ENCODE assay signal across 17 cellular contexts in the genomic region with DNA sequence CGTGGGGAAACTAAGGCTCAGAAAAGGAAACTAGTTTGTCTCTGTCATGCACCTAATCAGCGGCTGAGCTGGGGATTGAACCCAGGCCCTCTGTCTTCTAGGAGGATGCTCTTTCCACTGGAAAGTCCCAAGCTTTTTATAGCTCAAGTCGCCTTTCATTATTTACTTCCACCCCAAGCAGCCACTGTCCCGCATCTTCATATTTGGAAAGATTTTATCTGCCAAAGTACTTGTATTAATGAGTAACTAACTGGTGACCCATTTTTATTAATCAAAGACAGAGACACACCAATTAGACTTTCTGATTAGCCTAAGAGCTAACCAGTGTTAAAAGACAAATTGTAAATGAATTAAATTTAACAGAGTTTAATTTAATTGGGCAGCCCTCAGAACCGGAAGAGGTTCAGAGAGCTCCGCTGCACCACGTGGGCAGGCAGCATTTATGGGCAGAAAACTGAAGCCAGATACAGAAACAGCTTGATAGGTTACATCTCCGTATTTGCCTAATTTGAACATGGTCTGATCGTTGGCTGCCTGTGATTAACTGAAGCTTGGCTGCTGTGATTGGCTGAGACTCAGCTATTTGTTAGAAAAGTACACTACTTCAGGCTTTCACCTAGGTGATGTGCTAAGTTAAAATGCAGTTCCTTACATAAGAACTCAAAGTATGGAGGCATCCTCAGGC.
DNase-seq lines count a peak whose midpoint lies in the region; ATAC-seq, FAIRE-seq and TF ChIP-seq lines count a peak whose summit lies in the region.
"Had no signal": no experiment of that assay in that cellular context is flagged by ENCODE, and none has a peak within 500 bp of the region (broad histone marks: within the 10 kb centered on the region; RNA-seq: fewer than 3 reads in every experiment).

No MANE protein-coding gene starts in this region.

- CTCF ChIA-PET in SK-N-SH (lab: Yijun Ruan, JAX) = interaction anchor here (0.6 to 2.7 kb wide), 8 partner anchors 11 to 126 kb away, joined by 3 to 11 read pairs (median 5); partner anchors contain the start of genes BBIP1 and PDCD4
- CTCF ChIA-PET in HepG2 (lab: Yijun Ruan, JAX; ENCODE audit: low intra/inter-chr PET ratio, low total read pairs) = no interaction called here

- H3F3A ChIP-seq in SK-N-SH (replicated peaks; ENCODE audit: insufficient read depth) = no peaks in the 10 kb centered on the region

- POLR2A ChIA-PET in SK-N-SH (lab: Yijun Ruan, JAX) = interaction anchor here (0.5 to 1.2 kb wide), 3 partner anchors 13 to 78 kb away, joined by 3 to 4 read pairs (median 4); partner anchors contain the start of gene PDCD4
- POLR2A ChIA-PET in HepG2 (lab: Yijun Ruan, JAX) = interaction anchor here (1.3 kb wide), 1 partner anchor 125 kb away, joined by 5 read pairs; the partner anchor contains the start of gene BBIP1

- H3K4me1 ChIP-seq in SK-N-SH (ENCODE audit: control insufficient read depth in 1 of 2, insufficient read depth in 2 of 2, low read depth in 1 of 2, low read length in 1 of 2) (peaks cover 7 to 81% of the 10 kb centered on the region in 2 experiments; a peak in 2 of 4 replicates), HepG2 (ENCODE audit: insufficient read depth, low read length) (0 out of 2 replicates have a peak, but pooled peaks cover 5% of the 10 kb centered on the region), thyroid gland (peaks cover 20 to 40% of the 10 kb centered on the region in 2 donors), tibial artery (peaks cover 0 to 9% (median 0%) of the 10 kb centered on the region in 4 donors)
- H3K4me1 ChIP-seq: foreskin keratinocyte had no signal

- no peak for FAIRE-seq in HepG2 (lab: Jason Lieb, UNC)
- FAIRE-seq: A204.1 had no signal

- H3K4me3 ChIP-seq in SK-N-SH (ENCODE audit: low read depth in 2 of 2, low read length in 1 of 2) (no peak overlapping the region), epithelial cell of proximal tubule (ENCODE audit: low read depth, low read length) (peak overlapping the region; percentile 8), HepG2 (replicated peaks in 1 of 3; ENCODE audit: insufficient read depth in 1 of 3, low read depth in 2 of 3, low read length in 3 of 3) (no peak overlapping the region), thyroid gland (replicated peaks in 1 of 3) (no peak overlapping the region), tibial artery (no peak overlapping the region)
- H3K4me3 ChIP-seq: vagina had no signal

- H3K9ac ChIP-seq in SK-N-SH (no peak overlapping the region), HepG2 (ENCODE audit: insufficient read depth, low read depth, low read length) (no peak overlapping the region)

- H3K79me2 ChIP-seq in SK-N-SH (ENCODE audit: insufficient read depth) (no peaks in the 10 kb centered on the region), HepG2 (ENCODE audit: insufficient read depth, low read length) (no peaks in the 10 kb centered on the region)

- H4K20me1 ChIP-seq in SK-N-SH (ENCODE audit: insufficient read depth) (no peaks in the 10 kb centered on the region), HepG2 (ENCODE audit: insufficient read depth, low read length) (no peaks in the 10 kb centered on the region)

- TF ChIP-seq POLR2A in HepG2 (IDR thresholded peaks at IDR 0.05; ENCODE audit: insufficient read depth in 1 of 2, low read depth in 2 of 2, low read length in 2 of 2) (no peak), thyroid gland (IDR thresholded peaks at IDR 0.05) (peak in 1 of 2 donors; percentile 67)

- peaks cover 0 to 2% of the 10 kb centered on the region in 2 experiments for H3K36me3 ChIP-seq in SK-N-SH (replicated peaks in 1 of 2; ENCODE audit: control insufficient read depth in 1 of 2, insufficient read depth in 2 of 2, low read length in 1 of 2)
- no peaks in the 10 kb centered on the region for H3K36me3 ChIP-seq in HepG2 (replicated peaks in 1 of 2; ENCODE audit: control insufficient read depth in 1 of 2, insufficient read depth in 2 of 2, low read length in 2 of 2)
- no peaks in the 10 kb centered on the region for H3K36me3 ChIP-seq in thyroid gland
- H3K36me3 ChIP-seq in tibial artery = no peaks in the 10 kb centered on the region
- H3K36me3 ChIP-seq: vagina had no signal

- H3K9me3 ChIP-seq in SK-N-SH (no peaks in the 10 kb centered on the region), HepG2 (ENCODE audit: low read length) (no peaks in the 10 kb centered on the region), thyroid gland (no peaks in the 10 kb centered on the region), tibial artery (no peaks in the 10 kb centered on the region)
- H3K9me3 ChIP-seq: vagina had no signal

- no peaks in the 10 kb centered on the region for H3K27me3 ChIP-seq in SK-N-SH (ENCODE audit: insufficient read depth)
- H3K27me3 ChIP-seq in HepG2 (ENCODE audit: control insufficient read depth in 1 of 2, insufficient read depth in 2 of 2, low read length in 2 of 2) = no peaks in the 10 kb centered on the region; a peak in 2 of 5 replicates
- H3K27me3 ChIP-seq in thyroid gland = no peaks in the 10 kb centered on the region
- no peaks in the 10 kb centered on the region for H3K27me3 ChIP-seq in tibial artery
- H3K27me3 ChIP-seq: vagina had no signal

- intact Hi-C loops in HepG2 (cut with micrococcal nuclease; ENCODE audit: unreplicated experiment) = no loop called here
- intact Hi-C loops in thyroid gland (cut with DNase I) = no loop called here
- intact Hi-C loops in tibial artery (cut with DNase I; ENCODE audit: low total_unique reads) = no loop called here

- TF ChIP-seq EP300 in SK-N-SH (IDR thresholded peaks at IDR 0.05; ENCODE audit: borderline replicate concordance in 1 of 2, low read depth in 1 of 2, low read length in 1 of 2) = peak in 1 of 2 experiments; percentile 6; a peak in 1 of 4 replicates
- TF ChIP-seq EP300 in HepG2 (IDR thresholded peaks at IDR 0.05; ENCODE audit: low read depth in 2 of 2, low read length in 2 of 2) = no peak
- no peak for TF ChIP-seq EP300 in HepG2 (CRISPR knock-in tag; IDR thresholded peaks at IDR 0.05; ENCODE audit: borderline replicate concordance)

- H2AFZ ChIP-seq in SK-N-SH (ENCODE audit: low read depth) (no peak overlapping the region), HepG2 (ENCODE audit: low read length) (no peak overlapping the region)

- WGBS in SK-N-SH (ENCODE audit: low lambda C conversion rate) = 58% methylated on average over 9 of the region's 9 CpGs
- WGBS in HepG2 (ENCODE audit: low lambda C conversion rate) = 28% methylated on average over 9 of the region's 9 CpGs
- WGBS in thyroid gland, 2 donors = 57 to 68% methylated on average over 9 of the region's 9 CpGs

- TF ChIP-seq CTCF in SK-N-SH (IDR thresholded peaks at IDR 0.05) (no peak), epithelial cell of proximal tubule (conservative IDR thresholded peaks at IDR 0.05; ENCODE audit: low read depth, low read length) (no peak), HepG2 (CRISPR knock-in tag; IDR thresholded peaks at IDR 0.05) (no peak), thyroid gland (IDR thresholded peaks at IDR 0.05) (no peak), tibial artery (IDR thresholded peaks at IDR 0.05) (no peak)

- BruUV-seq in HepG2 (replicated peaks; lab: Mats Ljungman, UMichigan) = no TSS peak

- in situ Hi-C loops in HepG2 (cut with HindIII; ENCODE audit: extremely low pct_ligation_motif_present, low pct_unique_long_range_greater_than_20kb) = no loop called here

- H3K9me2 ChIP-seq in SK-N-SH = no peaks in the 10 kb centered on the region

- no peak for ATAC-seq in SK-N-SH treated with all-trans-retinoic acid at 6 μM for 48 hours
- ATAC-seq in HepG2 = no peak
- no peak for ATAC-seq in HG02870 (IDR thresholded peaks at IDR 0.05; ENCODE audit: unreplicated experiment)
- ATAC-seq: activated CD8-positive, alpha-beta memory T cell treated with anti-CD3 and anti-CD28 coated beads, Interleukin-2, amount 10 ng/mL, durations not matched to agents 7 days and 5 days; foreskin keratinocyte; sciatic nerve; stimulated activated memory B cell treated with anti-CD40 and anti-IgM and Interleukin-4, amounts not matched to agents 10 μg/mL and 1 μg/mL and 100 μg/mL, for 72 hours had no signal

- DNase-seq in SK-N-SH (no peak), epithelial cell of proximal tubule (ENCODE audit: low read depth) (no peak), HepG2 (ENCODE audit: low spot score) (no peak), thyroid gland (peak; percentile 48 to 50), tibial artery (no peak)
- no peak for DNase-seq in activated effector memory CD4-positive, alpha-beta T cell treated with Interleukin-2 at 50 U/mL for 16 hours
- DNase-seq: activated CD8-positive, alpha-beta memory T cell treated with anti-CD3 and anti-CD28 coated beads, Interleukin-2, amount 10 ng/mL, durations not matched to agents 7 days and 5 days; activated naive CD4-positive, alpha-beta T cell treated with anti-CD3 and anti-CD28 coated beads for 36 hours; CD4-positive, alpha-beta memory T cell; effector memory CD4-positive, alpha-beta T cell; foreskin keratinocyte had no signal

- TF ChIP-seq RAD21 in SK-N-SH (IDR thresholded peaks at IDR 0.05; ENCODE audit: low read length) = no peak
- TF ChIP-seq RAD21 in HepG2 (CRISPR knock-in tag; IDR thresholded peaks at IDR 0.05) = no peak

- peak overlapping the region in 1 of 2 experiments; percentile 99; a peak in 2 of 4 replicates for H3K27ac ChIP-seq in SK-N-SH (ENCODE audit: low read depth in 2 of 2, low read length in 1 of 2)
- H3K27ac ChIP-seq in HepG2 (ENCODE audit: extremely low read length, insufficient read depth, low read length) = no peak overlapping the region
- peak overlapping the region; percentile 84 to 88 (median 86) for H3K27ac ChIP-seq in thyroid gland
- H3K27ac ChIP-seq in tibial artery = no peak overlapping the region
- H3K27ac ChIP-seq: foreskin keratinocyte, vagina had no signal

- H3K4me2 ChIP-seq in SK-N-SH (no peak overlapping the region), HepG2 (ENCODE audit: low read depth, low read length) (peak overlapping the region; percentile 6; the same call in 1 of the 2 replicates)

TF ChIP-seq in SK-N-SH treated with all-trans-retinoic acid at 6 μM for 48 hours, 23 proteins besides CTCF, POLR2A, EP300 and RAD21 (continues in another document):
- no peak for TF ChIP-seq BACH2 (CRISPR knock-in tag; IDR thresholded peaks at IDR 0.05; ENCODE audit: borderline replicate concordance)

TF ChIP-seq in HepG2, 621 proteins besides CTCF, POLR2A, EP300 and RAD21 (continues in another document):
- no peak for TF ChIP-seq TCF7L2 (IDR thresholded peaks at IDR 0.05; ENCODE audit: low read depth, low read length)
- TF ChIP-seq ARNT (IDR thresholded peaks at IDR 0.05) = no peak
- TF ChIP-seq ZNF780A (CRISPR knock-in tag; IDR thresholded peaks at IDR 0.05) = no peak
- TF ChIP-seq CREM (IDR thresholded peaks at IDR 0.05) = no peak
- TF ChIP-seq CREM (CRISPR knock-in tag; IDR thresholded peaks at IDR 0.05) = no peak
- TF ChIP-seq ZNF549 (CRISPR knock-in tag; IDR thresholded peaks at IDR 0.05) = no peak
- TF ChIP-seq HOXA5 (CRISPR knock-in tag; IDR thresholded peaks at IDR 0.05) = no peak

Comparison
In these comparisons a context has a peak if more than half of its experiments do, and no peak if none do; other contexts are left out.
1. DNase-seq: peak in thyroid gland (2 of 2); none in SK-N-SH (single experiment), epithelial cell of proximal tubule (single experiment), HepG2 (single experiment), tibial artery (0 of 2) and activated effector memory CD4-positive, alpha-beta T cell treated with Interleukin-2 at 50 U/mL for 16 hours (single experiment).
2. H3K27ac ChIP-seq: peak in thyroid gland (3 of 3); none in HepG2 (single experiment) and tibial artery (0 of 2).
3. Of the 25 proteins assayed by ChIP-seq in both HepG2 and SK-N-SH: peak only in HepG2: none; only in SK-N-SH: MXI1; in both: none; in neither: 23; mixed calls (peak in some experiments, not most) for 1.